ENCODE assay signal across 8 cellular contexts in genomic region chr11:66728760-66729385, GRCh38. TPM values are rescaled to one million over a fixed set of nuclear protein-coding genes. Genes with fewer than 3 reads are reported as not detected.
A peak's percentile ranks its signal among the peaks of the same experiment; 100 is the strongest.
DNase-seq lines count a peak whose midpoint lies in the region; ATAC-seq, FAIRE-seq and TF ChIP-seq lines count a peak whose summit lies in the region.

SPTBN2 (minus strand) TSS chr11:66729216; CDS start chr11:66721240, 7,976 bp downstream.

- BruUV-seq in K562 (replicated peaks; lab: Mats Ljungman, UMichigan) = TSS peak; percentile 29

- POLR2A ChIA-PET in CD4-positive, alpha-beta memory T cell (lab: Charles Lee; ENCODE audit: partially characterized antibody) = no interaction called here
- POLR2A ChIA-PET in K562 (lab: Yijun Ruan, JAX) = interaction anchor here (0.9 to 1.2 kb wide), 4 partner anchors 12 to 49 kb away, joined by 3 to 5 read pairs (median 4); no protein-coding TSS in a partner anchor

- 7% methylated on average over 23 of the region's 23 CpGs for WGBS in K562 (ENCODE audit: insufficient coverage, low coverage, missing lambda C conversion rate)

- H3K27me3 ChIP-seq in CD4-positive, alpha-beta memory T cell (ENCODE audit: insufficient read depth, low read length) = peaks cover 23% of the 10 kb centered on the region
- H3K27me3 ChIP-seq in Karpas-422 (ENCODE audit: low read length) (no peaks in the 10 kb centered on the region), K562 (ENCODE audit: control insufficient read depth in 2 of 2, insufficient read depth in 2 of 2, low read length in 2 of 2) (0 out of 5 replicates have a peak, but pooled peaks cover 0 to 3% of the 10 kb centered on the region in 2 experiments), stomach smooth muscle (ENCODE audit: control insufficient read depth in 1 of 2, insufficient read depth in 2 of 2, low read length in 2 of 2) (peaks cover 4 to 25% of the 10 kb centered on the region in 2 donors)

- no peak within 1 kb of the TSS for H3K4me3 ChIP-seq in CD4-positive, alpha-beta memory T cell (ENCODE audit: low read length in 2 of 2)
- H3K4me3 ChIP-seq in Karpas-422 (ENCODE audit: low read length) (peak within 1 kb of the TSS; percentile 51; the same call in 1 of the 2 replicates), K562 (peak within 1 kb of the TSS; percentile 48), stomach smooth muscle (ENCODE audit: low read length in 2 of 2) (peak within 1 kb of the TSS; percentile 7 to 70)

- TF ChIP-seq RAD21 in K562 (CRISPR knock-in tag; conservative IDR thresholded peaks at IDR 0.05 in 1 of 2, IDR thresholded peaks at IDR 0.05 in 1 of 2) = no peak

- peaks cover 10% of the 10 kb centered on the region for H3K4me1 ChIP-seq in CD4-positive, alpha-beta memory T cell (ENCODE audit: insufficient read depth, low read length)
- H3K4me1 ChIP-seq in Karpas-422 (ENCODE audit: low read length) (peaks cover 52% of the 10 kb centered on the region), K562 (replicated peaks in 1 of 2; ENCODE audit: control insufficient read depth in 2 of 2, insufficient read depth in 2 of 2, low read length in 2 of 2) (peaks cover 23 to 34% of the 10 kb centered on the region in 2 experiments; a peak in 4 of 5 replicates), stomach smooth muscle (ENCODE audit: control insufficient read depth, insufficient read depth, low read length) (peaks cover 14% of the 10 kb centered on the region)

- H3K9me1 ChIP-seq in K562 (ENCODE audit: control insufficient read depth, insufficient read depth, low read length) = no peaks in the 10 kb centered on the region

- CTCF ChIA-PET in CD4-positive, alpha-beta memory T cell (lab: Charles Lee; ENCODE audit: partially characterized antibody) = interaction anchor here (0.6 kb wide), 1 partner anchor 104 kb away, joined by 3 read pairs; no protein-coding TSS in a partner anchor
- CTCF ChIA-PET in K562 (lab: Yijun Ruan, JAX; ENCODE audit: low intra/inter-chr PET ratio) = interaction anchor here (0.7 kb wide), 1 partner anchor 106 kb away, joined by 6 read pairs; no protein-coding TSS in a partner anchor

- no peaks in the 10 kb centered on the region for H3K36me3 Mint-ChIP-seq in CD4-positive, alpha-beta memory T cell

- H2AFZ ChIP-seq in Karpas-422 (ENCODE audit: low read length) = 0 out of 2 replicates have a peak within 1 kb of the TSS, but pooled peaks have one; percentile 29
- peak within 1 kb of the TSS; percentile 95 for H2AFZ ChIP-seq in K562 (ENCODE audit: low read depth, low read length)

- in situ Hi-C loops in K562 (cut with MboI) = no loop called here

- H3K4me3 Mint-ChIP-seq in CD4-positive, alpha-beta memory T cell = peak within 1 kb of the TSS; percentile 82 to 92 (median 84)

- no peaks in the 10 kb centered on the region for H3K9me2 ChIP-seq in Karpas-422 (replicated peaks; ENCODE audit: insufficient read depth, low read length)

- peak; percentile 81 for FAIRE-seq in K562 (lab: Jason Lieb, UNC)

- TF ChIP-seq CTCF in K562 (IDR thresholded peaks at IDR 0.05 in 2 of 3, conservative IDR thresholded peaks at IDR 0.05 in 1 of 3; ENCODE audit: insufficient read depth in 2 of 3, low read depth in 1 of 3, low read length in 3 of 3) = no peak

- H3K27ac ChIP-seq in CD4-positive, alpha-beta memory T cell (ENCODE audit: low read depth, low read length) = no peak within 1 kb of the TSS
- H3K27ac ChIP-seq in Karpas-422 (ENCODE audit: low read length) (no peak within 1 kb of the TSS), K562 (ENCODE audit: extremely low read depth, low read depth, low read length) (peak within 1 kb of the TSS; percentile 68; the same call in 2 of the 3 replicates), stomach smooth muscle (ENCODE audit: low read length) (no peak within 1 kb of the TSS)

- H3K27me3 Mint-ChIP-seq in CD4-positive, alpha-beta memory T cell = peaks cover 48 to 55% of the 10 kb centered on the region in 2 donors

- H3K4me1 Mint-ChIP-seq in CD4-positive, alpha-beta memory T cell = peaks cover 5 to 20% (median 12%) of the 10 kb centered on the region in 4 donors

- no peaks in the 10 kb centered on the region for H3K9me3 ChIP-seq in CD4-positive, alpha-beta memory T cell (ENCODE audit: control insufficient read depth in 1 of 2, low read length in 2 of 2)
- H3K9me3 ChIP-seq in Karpas-422 (ENCODE audit: low read length) (no peaks in the 10 kb centered on the region), K562 (replicated peaks; ENCODE audit: control insufficient read depth, insufficient read depth, low read depth, low read length) (no peaks in the 10 kb centered on the region), stomach smooth muscle (ENCODE audit: control insufficient read depth in 2 of 2, low read length in 2 of 2) (no peaks in the 10 kb centered on the region)

- H3K27ac Mint-ChIP-seq in CD4-positive, alpha-beta memory T cell = peak within 1 kb of the TSS in 6 of 7 donors; percentile 12 to 87 (median 30)

- peak within 1 kb of the TSS; percentile 38 for H3K4me2 ChIP-seq in Karpas-422 (ENCODE audit: low read depth, low read length, poor library complexity, severe bottlenecking)
- H3K4me2 ChIP-seq in K562 (ENCODE audit: insufficient read depth, low read length) = peak within 1 kb of the TSS; percentile 90

- TF ChIP-seq POLR2A in K562 (conservative IDR thresholded peaks at IDR 0.05) = peak; percentile 57

- ATAC-seq in K562 (peak; percentile 61), HG03139 (IDR thresholded peaks at IDR 0.05; ENCODE audit: unreplicated experiment) (no peak)

- H3K36me3 ChIP-seq in CD4-positive, alpha-beta memory T cell (ENCODE audit: insufficient read depth, low read length) = no peaks in the 10 kb centered on the region
- H3K36me3 ChIP-seq in Karpas-422 (ENCODE audit: insufficient read depth, low read length) (no peaks in the 10 kb centered on the region), K562 (ENCODE audit: control insufficient read depth, insufficient read depth, low read length) (0 out of 3 replicates have a peak, but pooled peaks cover 3% of the 10 kb centered on the region), stomach smooth muscle (ENCODE audit: control insufficient read depth in 2 of 2, insufficient read depth in 2 of 2, low read length in 2 of 2) (no peaks in the 10 kb centered on the region)

- no peaks in the 10 kb centered on the region for H4K20me1 ChIP-seq in Karpas-422 (ENCODE audit: insufficient read depth, low read depth, low read length)
- H4K20me1 ChIP-seq in K562 (replicated peaks; ENCODE audit: control insufficient read depth, insufficient read depth, low read length) = no peaks in the 10 kb centered on the region; the same call in 1 of the 2 replicates

- H3K9ac ChIP-seq in Karpas-422 (ENCODE audit: low read length) (peak within 1 kb of the TSS; percentile 47), K562 (ENCODE audit: insufficient read depth in 1 of 2, low read depth in 2 of 2, low read length in 2 of 2) (peak within 1 kb of the TSS; percentile 68 to 94; a peak in 3 of 4 replicates), stomach smooth muscle (ENCODE audit: low read length in 2 of 2) (peak within 1 kb of the TSS in 1 of 2 donors; percentile 17)

- peaks cover 0 to 3% (median 0%) of the 10 kb centered on the region in 8 donors for H3K9me3 Mint-ChIP-seq in CD4-positive, alpha-beta memory T cell

- no peak for DNase-seq in CD4-positive, alpha-beta memory T cell
- DNase-seq in Karpas-422 = peak; percentile 59
- DNase-seq in K562 (ENCODE audit: extremely low read depth in 1 of 4, low spot score in 3 of 4) = peak; percentile 29 to 77 (median 54)
- DNase-seq in kidney tubule cell (ENCODE audit: low spot score) = peak; percentile 28
- DNase-seq in activated CD4-positive, alpha-beta T cell treated with anti-CD3 and anti-CD28 coated beads for 48 hours = no peak
- DNase-seq in NCI-H2081 treated with DMSO at 0.1 percent for 48 hours (lab: John Stamatoyannopoulos, UW) = no peak

- intact Hi-C loops in CD4-positive, alpha-beta memory T cell (cut with micrococcal nuclease) = no loop called here
- intact Hi-C loops in K562 (cut with micrococcal nuclease) = no loop called here

- H3K79me2 ChIP-seq in Karpas-422 (ENCODE audit: low read length) (peaks cover 31% of the 10 kb centered on the region), K562 (ENCODE audit: control insufficient read depth, insufficient read depth, low read length) (peaks cover 22% of the 10 kb centered on the region)

- TF ChIP-seq EP300 in K562 (IDR thresholded peaks at IDR 0.05; ENCODE audit: low read length) = no peak

TF ChIP-seq in K562, 482 proteins besides CTCF, POLR2A, EP300 and RAD21 (continues in another document):
- TF ChIP-seq HDAC8 (tag; IDR thresholded peaks at IDR 0.05) = no peak
- peak; percentile 78 for TF ChIP-seq CBFA2T3 (IDR thresholded peaks at IDR 0.05)
- TF ChIP-seq NCOR1 (IDR thresholded peaks at IDR 0.05) = 0 out of 2 replicates have a peak, but pooled peaks have one; percentile 12

RNA-seq across cellular contexts. Expression of gene SPTBN2, which starts in this region (rescaled TPM):
- not detected for total RNA-seq in CD4-positive, alpha-beta memory T cell
- not detected for polyA plus RNA-seq in CD4-positive, alpha-beta memory T cell
- 18.9 and 72.0 TPM in 2 replicates for total RNA-seq in Karpas-422 (2014; rRNA removed; shearing (Covaris generic); ENCODE audit: low replicate concordance)
- 38.7 and 79.0 TPM in 2 replicates for total RNA-seq in K562 (2011; cell fraction: chromatin; rRNA removed; ENCODE audit: low replicate concordance)
- total RNA-seq in K562 (2011; cell fraction: nucleolus; rRNA removed) = 36.8 and 51.9 TPM in 2 replicates
- 19.7 and 37.4 TPM in 2 replicates for total RNA-seq in K562 (2011; cell fraction: nucleoplasm; rRNA removed)
- total RNA-seq in K562 (2014; rRNA removed) (56.5 and 65.5 TPM in 2 replicates), K562 (2014; rRNA removed; fragmentation: Illumina TruSeq; extraction: Trizol) (9.2 and 15.2 TPM in 2 replicates), K562 (2015; rRNA removed; fragmentation: Illumina TruSeq; extraction: Trizol) (25.5 and 25.6 TPM in 2 replicates), K562 (2021) (50.0 and 55.6 TPM in 2 replicates)
- polyA plus RNA-seq in K562 (2011; rRNA removed) (12.1 and 15.3 TPM in 2 replicates), K562 (2014; fragmentation: Illumina TruSeq; extraction: Trizol) (19.7 and 33.5 TPM in 2 replicates), K562 (2014; fragmentation: Nextera tagmentation; extraction: Ambion mirVana) (under 1 TPM; 0.38 to 0.49 TPM), K562 (2014; rRNA removed) (31.4 and 33.3 TPM in 2 replicates)
- 14.8 and 18.5 TPM in 2 replicates for polyA plus RNA-seq in K562 (2011; cell fraction: cytosol; rRNA removed)
- polyA plus RNA-seq in K562 (2011; cell fraction: nucleus; rRNA removed) = 45.3 and 54.6 TPM in 2 replicates
- polyA plus RNA-seq in K562 (2012) = 34.5 and 42.4 TPM in 2 replicates
- polyA minus RNA-seq in K562 (2011; rRNA and poly(A)+ RNA removed) = 15.2 and 22.3 TPM in 2 replicates
- polyA minus RNA-seq in K562 (2011; cell fraction: cytosol; rRNA and poly(A)+ RNA removed) = 22.2 and 30.1 TPM in 2 replicates
- 10.4 and 25.8 TPM in 2 replicates for polyA minus RNA-seq in K562 (2011; cell fraction: nucleus; rRNA and poly(A)+ RNA removed)

Comparison
In these comparisons a context has a peak if more than half of its experiments do, and no peak if none do; other contexts are left out.
1. RNA of gene SPTBN2 (total RNA-seq): 9.2 to 79.0 TPM in K562 and 18.9 to 72.0 TPM in Karpas-422; not detected in CD4-positive, alpha-beta memory T cell; every median in the first group is over 4 times any median in the second.
2. DNase-seq: peak in Karpas-422 (single experiment), K562 (4 of 4) and kidney tubule cell (single experiment); none in CD4-positive, alpha-beta memory T cell (0 of 5), activated CD4-positive, alpha-beta T cell treated with anti-CD3 and anti-CD28 coated beads for 48 hours (single experiment) and NCI-H2081 treated with DMSO at 0.1 percent for 48 hours (single experiment).
3. H3K4me3 ChIP-seq: peak in Karpas-422 (single experiment), K562 (single experiment) and stomach smooth muscle (2 of 2); none in CD4-positive, alpha-beta memory T cell (0 of 2).